26 cellular contexts compared by ENCODE assay signal in the genomic region with DNA sequence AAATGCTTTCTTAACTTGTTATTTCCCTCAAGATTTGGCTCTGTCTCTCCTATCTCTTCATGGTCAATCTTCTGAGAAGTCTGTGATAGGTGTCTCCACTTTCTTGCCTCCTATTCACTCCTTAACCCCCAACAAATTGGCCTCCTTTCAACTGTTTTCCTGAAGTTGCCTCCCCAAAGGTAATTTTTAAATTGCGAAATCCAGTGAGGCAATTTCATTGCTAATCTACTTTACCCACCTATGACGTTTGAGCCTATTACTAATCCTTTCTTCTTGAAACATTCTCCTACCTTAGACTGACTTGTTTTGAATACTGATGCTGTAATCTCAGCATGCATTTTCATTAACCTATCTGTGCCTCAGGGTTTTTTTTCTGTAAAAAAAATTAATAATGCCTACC. TPM values are rescaled to one million over a fixed set of nuclear protein-coding genes. Genes with fewer than 3 reads are reported as not detected.
"Had no signal": no experiment of that assay in that cellular context is flagged by ENCODE, and none has a peak within 500 bp of the region (broad histone marks: within the 10 kb centered on the region; RNA-seq: fewer than 3 reads in every experiment).

No MANE protein-coding gene starts in this region.

- ATAC-seq: esophagus mucosa; gastroesophageal sphincter; heart left ventricle; left lung; naive thymus-derived CD4-positive, alpha-beta T cell; stimulated activated memory B cell treated with anti-CD40 and anti-IgM and Interleukin-4, amounts not matched to agents 10 μg/mL and 1 μg/mL and 100 μg/mL, for 72 hours; upper lobe of right lung had no signal

- H3K27ac ChIP-seq: epithelial cell of prostate, gastroesophageal sphincter, heart left ventricle, hepatocyte, left lung, neural progenitor cell, prostate gland, right atrium auricular region, skin epidermis, spleen, thoracic aorta, tibial nerve, upper lobe of right lung, uterus had no signal

- H3K4me3 ChIP-seq: gastroesophageal sphincter, heart left ventricle, hepatocyte, left lung, neural progenitor cell, prostate gland, right atrium auricular region, skin epidermis, spleen, thoracic aorta, tibial nerve, upper lobe of right lung, uterus had no signal

- H3K9me3 ChIP-seq: gastroesophageal sphincter, heart left ventricle, left lung, prostate gland, right atrium auricular region, spleen, thoracic aorta, tibial nerve, upper lobe of right lung, uterus had no signal

- H3K79me2 ChIP-seq: hepatocyte had no signal

- H3K4me2 ChIP-seq: hepatocyte, neural progenitor cell had no signal

- H2AFZ ChIP-seq: hepatocyte, neural progenitor cell had no signal

- DNase-seq: cortex of kidney; effector CD4-positive, alpha-beta T cell; heart left ventricle; kidney; left lung; mesendoderm; midbrain; naive thymus-derived CD4-positive, alpha-beta T cell; spleen; stimulated activated CD4-positive, alpha-beta T cell treated with anti-CD3 and anti-CD28 coated beads, Interleukin-4, amount 100 ng/mL, for 4 hours; upper lobe of right lung; uterus had no signal

- H3K4me1 ChIP-seq: left lung, prostate gland, right atrium auricular region, upper lobe of right lung, uterus had no signal

- H3K9ac ChIP-seq: neural progenitor cell had no signal

- H3K36me3 ChIP-seq: gastroesophageal sphincter, heart left ventricle, left lung, neural progenitor cell, prostate gland, right atrium auricular region, spleen, thoracic aorta, tibial nerve, upper lobe of right lung, uterus had no signal

RNA-seq across cellular contexts. Expression of gene KCNH5, which starts 6.0 kb away (rescaled TPM):
- total RNA-seq: dermis microvascular lymphatic vessel endothelial cell; esophagus mucosa; kidney; lung microvascular endothelial cell; naive thymus-derived CD4-positive, alpha-beta T cell; osteocyte; thoracic aorta; tibial nerve had no signal
- polyA plus RNA-seq: heart left ventricle; naive thymus-derived CD4-positive, alpha-beta T cell had no signal
